In genomic region chr15:40357246-40357645, GRCh38 we compare ENCODE assay signal across 9 cellular contexts. TPM values are rescaled to one million over a fixed set of nuclear protein-coding genes. Genes with fewer than 3 reads are reported as not detected.
DNase-seq lines count a peak whose midpoint lies in the region; ATAC-seq, FAIRE-seq and TF ChIP-seq lines count a peak whose summit lies in the region.
"Had no signal": no experiment of that assay in that cellular context is flagged by ENCODE, and none has a peak within 500 bp of the region (broad histone marks: within the 10 kb centered on the region; RNA-seq: fewer than 3 reads in every experiment).

No MANE protein-coding gene starts in this region.

- no peak for ATAC-seq in activated naive CD8-positive, alpha-beta T cell treated with anti-CD3 and anti-CD28 coated beads, Interleukin-2, amount 50 U/mL, for 24 hours
- ATAC-seq in memory B cell (ENCODE audit: low read depth) = no peak

- TF ChIP-seq CTCF in WERI-Rb-1 (IDR thresholded peaks at IDR 0.05; ENCODE audit: low read depth, low read length) (no peak), type B pancreatic cell (conservative IDR thresholded peaks at IDR 0.05) (no peak)

- no peaks in the 10 kb centered on the region for H3K9me3 Mint-ChIP-seq in activated naive CD8-positive, alpha-beta T cell (ENCODE audit: low read depth)
- no peaks in the 10 kb centered on the region for H3K9me3 Mint-ChIP-seq in activated naive CD8-positive, alpha-beta T cell treated with anti-CD3 and anti-CD28 coated beads, Interleukin-2, amount 50 U/mL, for 24 hours
- H3K9me3 Mint-ChIP-seq in memory B cell (no peaks in the 10 kb centered on the region), type B pancreatic cell (no peaks in the 10 kb centered on the region)

- H3K27ac Mint-ChIP-seq in activated naive CD8-positive, alpha-beta T cell = no peak overlapping the region
- H3K27ac Mint-ChIP-seq in activated naive CD8-positive, alpha-beta T cell treated with anti-CD3 and anti-CD28 coated beads, Interleukin-2, amount 50 U/mL, for 24 hours = no peak overlapping the region
- H3K27ac Mint-ChIP-seq in memory B cell (no peak overlapping the region), type B pancreatic cell (no peak overlapping the region)

- no peaks in the 10 kb centered on the region for H3K9me3 ChIP-seq in WERI-Rb-1 (ENCODE audit: severe bottlenecking)

- H3K36me3 ChIP-seq in WERI-Rb-1 = no peaks in the 10 kb centered on the region

- H3K4me3 ChIP-seq in WERI-Rb-1 (ENCODE audit: low read depth, low read length) = peak overlapping the region; percentile 48

- FAIRE-seq in GM19239 (lab: Jason Lieb, UNC) = no peak

- H3K27me3 Mint-ChIP-seq in activated naive CD8-positive, alpha-beta T cell = no peaks in the 10 kb centered on the region
- no peaks in the 10 kb centered on the region for H3K27me3 Mint-ChIP-seq in activated naive CD8-positive, alpha-beta T cell treated with anti-CD3 and anti-CD28 coated beads, Interleukin-2, amount 50 U/mL, for 24 hours
- H3K27me3 Mint-ChIP-seq in memory B cell = peaks cover 1% of the 10 kb centered on the region
- H3K27me3 Mint-ChIP-seq in type B pancreatic cell = peaks cover 65% of the 10 kb centered on the region

- H3K27ac ChIP-seq in WERI-Rb-1 = peak overlapping the region; percentile 86

- peaks cover 3% of the 10 kb centered on the region for H3K36me3 Mint-ChIP-seq in activated naive CD8-positive, alpha-beta T cell
- H3K36me3 Mint-ChIP-seq in activated naive CD8-positive, alpha-beta T cell treated with anti-CD3 and anti-CD28 coated beads, Interleukin-2, amount 50 U/mL, for 24 hours (ENCODE audit: low read depth) = no peaks in the 10 kb centered on the region
- peaks cover 2% of the 10 kb centered on the region for H3K36me3 Mint-ChIP-seq in memory B cell
- H3K36me3 Mint-ChIP-seq in type B pancreatic cell = no peaks in the 10 kb centered on the region

- DNase-seq in activated naive CD8-positive, alpha-beta T cell treated with anti-CD3 and anti-CD28 coated beads, Interleukin-2, amount 50 U/mL, for 24 hours = no peak
- DNase-seq in WERI-Rb-1 = no peak
- no peak for DNase-seq in memory B cell (ENCODE audit: low spot score in 2 of 2)
- DNase-seq in type B pancreatic cell (ENCODE audit: extremely low spot score, unreplicated experiment) = no peak
- no peak for DNase-seq in NCI-H226
- no peak for DNase-seq in GM19239 (ENCODE audit: insufficient read length, low spot score)
- no peak for DNase-seq in glomerular visceral epithelial cell (ENCODE audit: extremely low spot score)

- H3K4me1 Mint-ChIP-seq in activated naive CD8-positive, alpha-beta T cell (ENCODE audit: low read depth) = peaks cover 6% of the 10 kb centered on the region
- peaks cover 7% of the 10 kb centered on the region for H3K4me1 Mint-ChIP-seq in activated naive CD8-positive, alpha-beta T cell treated with anti-CD3 and anti-CD28 coated beads, Interleukin-2, amount 50 U/mL, for 24 hours
- peaks cover 10% of the 10 kb centered on the region for H3K4me1 Mint-ChIP-seq in memory B cell
- peaks cover 16% of the 10 kb centered on the region for H3K4me1 Mint-ChIP-seq in type B pancreatic cell (ENCODE audit: unreplicated experiment)

- peak overlapping the region; percentile 72 for H3K4me3 Mint-ChIP-seq in activated naive CD8-positive, alpha-beta T cell
- no peak overlapping the region for H3K4me3 Mint-ChIP-seq in activated naive CD8-positive, alpha-beta T cell treated with anti-CD3 and anti-CD28 coated beads, Interleukin-2, amount 50 U/mL, for 24 hours
- H3K4me3 Mint-ChIP-seq in memory B cell = peak overlapping the region; percentile 16
- H3K4me3 Mint-ChIP-seq in type B pancreatic cell = peak overlapping the region; percentile 83

- no peaks in the 10 kb centered on the region for H3K27me3 ChIP-seq in WERI-Rb-1 (ENCODE audit: insufficient read depth, low read depth, severe bottlenecking)

RNA-seq across cellular contexts. Expression of gene DISP2, which starts 0.8 kb away (rescaled TPM):
- 1.5 and 1.8 TPM in 2 replicates for total RNA-seq in type B pancreatic cell (ENCODE audit: low replicate concordance)

RNA-seq across cellular contexts. Expression of gene PHGR1, which starts 6.4 kb away (rescaled TPM):
- 5.6 and 15.8 TPM in 2 replicates for total RNA-seq in type B pancreatic cell (ENCODE audit: low replicate concordance)
- total RNA-seq: IMR-90 had no signal

RNA-seq across cellular contexts. Expression of gene CCDC9B, which starts 16.5 kb away (rescaled TPM):
- 1.6 and 2.4 TPM in 2 replicates for total RNA-seq in type B pancreatic cell (ENCODE audit: low replicate concordance)

RNA-seq across cellular contexts. Expression of gene KNSTRN, which starts 25.3 kb away (rescaled TPM):
- total RNA-seq in type B pancreatic cell (ENCODE audit: low replicate concordance) = 24.1 and 52.2 TPM in 2 replicates

RNA-seq across cellular contexts. Expression of gene INAFM2, which starts 33.8 kb away (rescaled TPM):
- total RNA-seq in type B pancreatic cell (ENCODE audit: low replicate concordance) = 12.3 and 23.6 TPM in 2 replicates
